ENCODE assay signal across 15 cellular contexts in genomic region chr17:921161-921560, GRCh38. TPM values are rescaled to one million over a fixed set of nuclear protein-coding genes. Genes with fewer than 3 reads are reported as not detected.
A peak's percentile ranks its signal among the peaks of the same experiment; 100 is the strongest.
DNase-seq lines count a peak whose midpoint lies in the region; TF ChIP-seq lines count a peak whose summit lies in the region.
"Had no signal": no experiment of that assay in that cellular context is flagged by ENCODE, and none has a peak within 500 bp of the region (broad histone marks: within the 10 kb centered on the region; RNA-seq: fewer than 3 reads in every experiment).

No MANE protein-coding gene starts in this region.

- H4K20me1 ChIP-seq in SK-N-SH (ENCODE audit: insufficient read depth) (no peaks in the 10 kb centered on the region), fibroblast of lung (ENCODE audit: control insufficient read depth, extremely low read depth, insufficient read depth, low read length) (no peaks in the 10 kb centered on the region)

- no peak for TF ChIP-seq RAD21 in SK-N-SH (IDR thresholded peaks at IDR 0.05; ENCODE audit: low read length)

- H3K9me2 ChIP-seq in SK-N-SH, result no peaks in the 10 kb centered on the region

- no peak for TF ChIP-seq EP300 in SK-N-SH (IDR thresholded peaks at IDR 0.05; ENCODE audit: borderline replicate concordance in 1 of 2, low read depth in 1 of 2, low read length in 1 of 2)

- H3K9me3 ChIP-seq in SK-N-SH (no peaks in the 10 kb centered on the region; the same call in 1 of the 2 replicates), fibroblast of lung (ENCODE audit: control insufficient read depth, insufficient read depth, low read depth, low read length) (no peaks in the 10 kb centered on the region), MG63 (no peaks in the 10 kb centered on the region)

- peaks cover 12% of the 10 kb centered on the region for H3K9me3 Mint-ChIP-seq in progenitor cell of endocrine pancreas (ENCODE audit: low read depth)
- H3K9me3 Mint-ChIP-seq: T-helper 1 cell treated with Interleukin-12 subunit alpha and Interleukin-12 subunit beta and Interleukin-4 antibody, amounts not matched to agents 30 μg/mL and 1 μg/mL, for 36 hours had no signal

- H3K27ac ChIP-seq in SK-N-SH (ENCODE audit: low read depth in 2 of 2, low read length in 1 of 2) (no peak overlapping the region), fibroblast of lung (ENCODE audit: insufficient read depth, low read length) (no peak overlapping the region)
- H3K27ac ChIP-seq: cardiac muscle cell had no signal

- peak overlapping the region; percentile 45 for H3K27ac Mint-ChIP-seq in progenitor cell of endocrine pancreas
- H3K27ac Mint-ChIP-seq: T-helper 1 cell treated with Interleukin-12 subunit alpha and Interleukin-12 subunit beta and Interleukin-4 antibody, amounts not matched to agents 30 μg/mL and 1 μg/mL, for 36 hours had no signal

- TF ChIP-seq CTCF in SK-N-SH (IDR thresholded peaks at IDR 0.05) (no peak), fibroblast of lung (conservative IDR thresholded peaks at IDR 0.05 in 1 of 2, IDR thresholded peaks at IDR 0.05 in 1 of 2; ENCODE audit: low read depth in 1 of 2, low read length in 2 of 2) (no peak), progenitor cell of endocrine pancreas (IDR thresholded peaks at IDR 0.05; ENCODE audit: unreplicated experiment) (no peak)

- H3F3A ChIP-seq in SK-N-SH (replicated peaks; ENCODE audit: insufficient read depth), result no peaks in the 10 kb centered on the region

- CTCF ChIA-PET in SK-N-SH (lab: Yijun Ruan, JAX), result no interaction called here

- DNase-seq in EH (ENCODE audit: low read depth), result peak; percentile 30
- DNase-seq in SK-N-SH, result no peak
- peak; percentile 31 to 77 for DNase-seq in fibroblast of lung (ENCODE audit: low read depth in 2 of 2)
- no peak for DNase-seq in progenitor cell of endocrine pancreas (ENCODE audit: low spot score, unreplicated experiment)
- DNase-seq in pons (ENCODE audit: low spot score), result no peak
- DNase-seq in GF-D8 (lab: John Stamatoyannopoulos, UW), result no peak
- no peak for DNase-seq in MG63
- no peak for DNase-seq in GM19238 (ENCODE audit: insufficient read length, low spot score)
- DNase-seq: activated naive CD4-positive, alpha-beta T cell; GDM1; NCI-H2029 treated with DMSO at 0.1 percent for 48 hours; NCI-H526 treated with DMSO at 0.1 percent for 48 hours; substantia nigra had no signal

- H3K9ac ChIP-seq in SK-N-SH (no peak overlapping the region), fibroblast of lung (ENCODE audit: insufficient read depth, low read length) (no peak overlapping the region)

- H3K27me3 ChIP-seq in SK-N-SH (ENCODE audit: insufficient read depth) (peaks cover 50% of the 10 kb centered on the region; the same call in 1 of the 2 replicates), fibroblast of lung (ENCODE audit: control insufficient read depth, insufficient read depth, low read length) (no peaks in the 10 kb centered on the region), MG63 (no peaks in the 10 kb centered on the region)
- H3K27me3 ChIP-seq: cardiac muscle cell had no signal

- H3K79me2 ChIP-seq in SK-N-SH (ENCODE audit: insufficient read depth) (no peaks in the 10 kb centered on the region; the same call in 1 of the 2 replicates), fibroblast of lung (ENCODE audit: control insufficient read depth, insufficient read depth, low read length) (peaks cover 3% of the 10 kb centered on the region)

- H3K4me1 ChIP-seq in SK-N-SH (ENCODE audit: control insufficient read depth in 1 of 2, insufficient read depth in 2 of 2, low read depth in 1 of 2, low read length in 1 of 2) (no peaks in the 10 kb centered on the region), fibroblast of lung (ENCODE audit: control insufficient read depth, extremely low read depth, insufficient read depth, low read length) (no peaks in the 10 kb centered on the region)

- H3K4me3 Mint-ChIP-seq in progenitor cell of endocrine pancreas (ENCODE audit: low read depth), result no peak overlapping the region
- H3K4me3 Mint-ChIP-seq: T-helper 1 cell treated with Interleukin-12 subunit alpha and Interleukin-12 subunit beta and Interleukin-4 antibody, amounts not matched to agents 30 μg/mL and 1 μg/mL, for 36 hours had no signal

- H3K4me2 ChIP-seq in SK-N-SH, result no peak overlapping the region
- H3K4me2 ChIP-seq in fibroblast of lung (ENCODE audit: extremely low read depth, insufficient read depth, low read length), result no peak overlapping the region

- no peak overlapping the region for H3K4me3 ChIP-seq in SK-N-SH (ENCODE audit: low read depth in 2 of 2, low read length in 1 of 2)
- H3K4me3 ChIP-seq in fibroblast of lung (replicated peaks in 1 of 4; ENCODE audit: control extremely low read depth in 1 of 4, insufficient read depth in 1 of 4, low read depth in 3 of 4, low read length in 4 of 4), result no peak overlapping the region
- H3K4me3 ChIP-seq in MG63, result no peak overlapping the region
- H3K4me3 ChIP-seq: cardiac muscle cell had no signal

- POLR2A ChIA-PET in SK-N-SH (lab: Yijun Ruan, JAX), result no interaction called here

- H3K36me3 ChIP-seq in SK-N-SH (replicated peaks in 1 of 2; ENCODE audit: control insufficient read depth in 1 of 2, insufficient read depth in 2 of 2, low read length in 1 of 2) (no peaks in the 10 kb centered on the region), fibroblast of lung (ENCODE audit: control insufficient read depth, insufficient read depth, low read length) (no peaks in the 10 kb centered on the region), MG63 (peaks cover 26% of the 10 kb centered on the region)

- H2AFZ ChIP-seq in SK-N-SH (ENCODE audit: low read depth), result no peak overlapping the region
- no peak overlapping the region for H2AFZ ChIP-seq in fibroblast of lung (ENCODE audit: low read length)

- H3K27me3 Mint-ChIP-seq in progenitor cell of endocrine pancreas, result no peaks in the 10 kb centered on the region

- WGBS in SK-N-SH (ENCODE audit: low lambda C conversion rate), result 50% methylated on average over 13 of the region's 13 CpGs

- peaks cover 24% of the 10 kb centered on the region for H3K36me3 Mint-ChIP-seq in progenitor cell of endocrine pancreas (ENCODE audit: insufficient read depth)

- H3K4me1 Mint-ChIP-seq in progenitor cell of endocrine pancreas (ENCODE audit: low read depth), result peaks cover 13% of the 10 kb centered on the region

TF ChIP-seq in SK-N-SH, 30 proteins besides CTCF, POLR2A, EP300 and RAD21:
- no peak for TF ChIP-seq EZH2phosphoT487 (IDR thresholded peaks at IDR 0.05; ENCODE audit: borderline replicate concordance, low read depth)
- no peak for TF ChIP-seq TEAD4 (IDR thresholded peaks at IDR 0.05; ENCODE audit: borderline replicate concordance, insufficient read depth)
- TF ChIP-seq FOSL2 (IDR thresholded peaks at IDR 0.05; ENCODE audit: borderline replicate concordance, low read depth), result peak; percentile 32; the same call in 1 of the 2 replicates
- peak; percentile 22; the same call in 1 of the 2 replicates for TF ChIP-seq NFIC (IDR thresholded peaks at IDR 0.05; ENCODE audit: borderline replicate concordance)

RNA-seq across cellular contexts. Expression of gene NXN, which starts 58.4 kb away (rescaled TPM):
- 19.5 and 23.9 TPM in 2 replicates for polyA plus RNA-seq in SK-N-SH (2012; rRNA removed)
- 13.0 and 16.3 TPM in 2 replicates for polyA plus RNA-seq in SK-N-SH (2012; cell fraction: cytosol; rRNA removed)
- 16.6 and 20.7 TPM in 2 replicates for polyA plus RNA-seq in SK-N-SH (2012; cell fraction: nucleus; rRNA removed)
- 48.0 and 53.8 TPM in 2 replicates for total RNA-seq in fibroblast of lung
- 38.5 and 75.6 TPM in 2 replicates for polyA plus RNA-seq in fibroblast of lung
- 45.5 and 79.1 TPM in 2 replicates for polyA plus RNA-seq in fibroblast of lung (2012)
- polyA minus RNA-seq in fibroblast of lung (ENCODE audit: low replicate concordance), result 109 and 204 TPM in 2 replicates
- 53.1 and 56.0 TPM in 2 replicates for total RNA-seq in progenitor cell of endocrine pancreas
- 95.7 and 100 TPM in 2 replicates for total RNA-seq in MG63 (2014; rRNA removed; shearing (Covaris generic); ENCODE audit: low replicate concordance)

Comparison
In these comparisons a context has a peak if more than half of its experiments do, and no peak if none do; other contexts are left out.
1. DNase-seq: peak in EH (single experiment) and fibroblast of lung (2 of 2); none in SK-N-SH (single experiment), progenitor cell of endocrine pancreas (single experiment), pons (single experiment), GF-D8 (single experiment), MG63 (single experiment) and GM19238 (single experiment).